Comparison of ENCODE assay signal across 6 cellular contexts in genomic region chr16:55782091-55782792, GRCh38. TPM values are rescaled to one million over a fixed set of nuclear protein-coding genes. Genes with fewer than 3 reads are reported as not detected.
"Had no signal": no experiment of that assay in that cellular context is flagged by ENCODE, and none has a peak within 500 bp of the region (broad histone marks: within the 10 kb centered on the region; RNA-seq: fewer than 3 reads in every experiment).

No MANE protein-coding gene starts in this region.

RNA-seq across cellular contexts. Expression of gene CES1, which starts 50.7 kb away (rescaled TPM):
- total RNA-seq: activated B cell treated with CpG ODN at 0.5 μM for 24 hours; activated CD8-positive, alpha-beta T cell treated with anti-CD3 and anti-CD28 coated beads for 36 hours; activated T-helper 17 cell treated with anti-CD3 and anti-CD28 coated beads, Interleukin-2, amount 50 U/mL, for 72 hours; astrocyte; chondrocyte; foreskin keratinocyte had no signal
